In the genomic region with DNA sequence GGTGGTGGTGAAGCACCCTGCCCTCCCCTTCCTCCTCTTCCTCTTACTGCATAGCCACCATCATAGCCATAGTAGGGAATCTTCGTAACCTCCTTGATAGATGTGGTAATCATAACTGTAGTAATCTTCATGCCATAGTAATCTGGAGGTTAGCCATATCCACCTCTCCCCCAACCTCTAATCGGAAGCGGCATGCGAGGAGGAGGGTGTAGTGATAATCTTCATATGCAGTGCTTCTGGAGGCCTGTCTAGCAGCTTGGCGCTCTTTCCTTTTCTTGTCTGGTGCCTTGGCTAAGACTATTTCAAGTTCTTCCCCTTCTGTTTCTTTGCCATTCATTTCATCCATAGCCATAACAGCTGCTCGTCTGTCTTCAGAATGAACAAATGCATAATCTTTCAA, we compare ENCODE assay signal across 23 cellular contexts.
DNase-seq lines count a peak whose midpoint lies in the region; ATAC-seq, FAIRE-seq and TF ChIP-seq lines count a peak whose summit lies in the region.
"Had no signal": no experiment of that assay in that cellular context is flagged by ENCODE, and none has a peak within 500 bp of the region (broad histone marks: within the 10 kb centered on the region; RNA-seq: fewer than 3 reads in every experiment).

No MANE protein-coding gene starts in this region.

- no peak for TF ChIP-seq EP300 in K562 (IDR thresholded peaks at IDR 0.05; ENCODE audit: low read length)

- TF ChIP-seq CTCF in K562 (IDR thresholded peaks at IDR 0.05 in 2 of 3, conservative IDR thresholded peaks at IDR 0.05 in 1 of 3; ENCODE audit: insufficient read depth in 2 of 3, low read depth in 1 of 3, low read length in 3 of 3) (no peak), progenitor cell of endocrine pancreas (IDR thresholded peaks at IDR 0.05; ENCODE audit: unreplicated experiment) (no peak)

- peaks cover 69% of the 10 kb centered on the region for H3K36me3 ChIP-seq in K562 (ENCODE audit: control insufficient read depth, insufficient read depth, low read length)

- intact Hi-C loops in K562 (cut with micrococcal nuclease): loop anchor here (10.0 kb wide), 1 partner anchor 100 kb away; no protein-coding TSS in a partner anchor

- H3K27ac ChIP-seq in K562 (ENCODE audit: extremely low read depth, low read depth, low read length): no peak overlapping the region
- H3K27ac ChIP-seq: foreskin keratinocyte, heart right ventricle had no signal

- no TSS peak for BruUV-seq in K562 (replicated peaks; lab: Mats Ljungman, UMichigan)

- CTCF ChIA-PET in K562 (lab: Yijun Ruan, JAX; ENCODE audit: low intra/inter-chr PET ratio): no interaction called here

- no peak overlapping the region for H3K4me3 ChIP-seq in K562
- H3K4me3 ChIP-seq: heart right ventricle, smooth muscle cell had no signal

- H2AFZ ChIP-seq in K562 (ENCODE audit: low read depth, low read length): no peak overlapping the region

- H3K79me2 ChIP-seq in K562 (ENCODE audit: control insufficient read depth, insufficient read depth, low read length): peaks cover 17% of the 10 kb centered on the region; the same call in 1 of the 3 replicates

- H3K9me1 ChIP-seq in K562 (ENCODE audit: control insufficient read depth, insufficient read depth, low read length): no peaks in the 10 kb centered on the region

- no peak for FAIRE-seq in K562 (lab: Jason Lieb, UNC)

- peaks cover 51% of the 10 kb centered on the region for H3K4me1 Mint-ChIP-seq in activated naive CD4-positive, alpha-beta T cell treated with anti-CD3 and anti-CD28 coated beads, Interleukin-2, amount 50 U/mL, for 24 hours
- H3K4me1 Mint-ChIP-seq in progenitor cell of endocrine pancreas (ENCODE audit: low read depth): peaks cover 12% of the 10 kb centered on the region

- H3K4me2 ChIP-seq in K562 (ENCODE audit: insufficient read depth, low read length): no peak overlapping the region
- H3K4me2 ChIP-seq: smooth muscle cell had no signal

- H3K4me1 ChIP-seq in K562 (replicated peaks in 1 of 2; ENCODE audit: control insufficient read depth in 2 of 2, insufficient read depth in 2 of 2, low read length in 2 of 2): no peaks in the 10 kb centered on the region

- no peaks in the 10 kb centered on the region for H3K9me3 Mint-ChIP-seq in activated naive CD4-positive, alpha-beta T cell treated with anti-CD3 and anti-CD28 coated beads, Interleukin-2, amount 50 U/mL, for 24 hours
- H3K9me3 Mint-ChIP-seq in progenitor cell of endocrine pancreas (ENCODE audit: low read depth): no peaks in the 10 kb centered on the region
- H3K9me3 Mint-ChIP-seq: activated T-helper 2 cell treated with anti-CD3 and anti-CD28 coated beads, Interferon-gamma antibody, Interleukin-2, Interleukin-4, amounts not matched to agents 10 μg/mL and 5 μg/mL and 100 μg/mL, durations not matched to agents 14 hours and 24 hours and 36 hours had no signal

- TF ChIP-seq RAD21 in K562 (CRISPR knock-in tag; conservative IDR thresholded peaks at IDR 0.05 in 1 of 2, IDR thresholded peaks at IDR 0.05 in 1 of 2): no peak

- no peaks in the 10 kb centered on the region for H3K9me3 ChIP-seq in K562 (replicated peaks; ENCODE audit: control insufficient read depth, insufficient read depth, low read depth, low read length)
- H3K9me3 ChIP-seq: heart right ventricle had no signal

- H3K9ac ChIP-seq in K562 (ENCODE audit: insufficient read depth in 1 of 2, low read depth in 2 of 2, low read length in 2 of 2): no peak overlapping the region

- H3K4me3 Mint-ChIP-seq in activated naive CD4-positive, alpha-beta T cell treated with anti-CD3 and anti-CD28 coated beads, Interleukin-2, amount 50 U/mL, for 24 hours: no peak overlapping the region
- H3K4me3 Mint-ChIP-seq in progenitor cell of endocrine pancreas (ENCODE audit: low read depth): no peak overlapping the region

- 83% methylated on average over 5 of the region's 6 CpGs for WGBS in K562 (ENCODE audit: insufficient coverage, low coverage, missing lambda C conversion rate)

- peaks cover 38% of the 10 kb centered on the region for H3K36me3 Mint-ChIP-seq in activated naive CD4-positive, alpha-beta T cell treated with anti-CD3 and anti-CD28 coated beads, Interleukin-2, amount 50 U/mL, for 24 hours
- peaks cover 19% of the 10 kb centered on the region for H3K36me3 Mint-ChIP-seq in progenitor cell of endocrine pancreas (ENCODE audit: insufficient read depth)

- H3K27me3 Mint-ChIP-seq in activated naive CD4-positive, alpha-beta T cell treated with anti-CD3 and anti-CD28 coated beads, Interleukin-2, amount 50 U/mL, for 24 hours: no peaks in the 10 kb centered on the region
- H3K27me3 Mint-ChIP-seq in progenitor cell of endocrine pancreas: no peaks in the 10 kb centered on the region

- in situ Hi-C loops in K562 (cut with MboI): no loop called here

- no peaks in the 10 kb centered on the region for H3K27me3 ChIP-seq in K562 (ENCODE audit: control insufficient read depth in 2 of 2, insufficient read depth in 2 of 2, low read length in 2 of 2)
- H3K27me3 ChIP-seq: foreskin keratinocyte, heart right ventricle had no signal

- H3K27ac Mint-ChIP-seq in activated naive CD4-positive, alpha-beta T cell treated with anti-CD3 and anti-CD28 coated beads, Interleukin-2, amount 50 U/mL, for 24 hours: peak overlapping the region; percentile 27
- H3K27ac Mint-ChIP-seq in progenitor cell of endocrine pancreas: peak overlapping the region; percentile 16
- H3K27ac Mint-ChIP-seq: activated T-helper 2 cell treated with anti-CD3 and anti-CD28 coated beads, Interferon-gamma antibody, Interleukin-2, Interleukin-4, amounts not matched to agents 10 μg/mL and 5 μg/mL and 100 μg/mL, durations not matched to agents 14 hours and 24 hours and 36 hours had no signal

- ATAC-seq in K562: peak; percentile 52; the same call in 1 of the 3 replicates
- ATAC-seq in HG02840 (IDR thresholded peaks at IDR 0.05; ENCODE audit: low FRiP score, unreplicated experiment): no peak
- ATAC-seq in HG03432 (IDR thresholded peaks at IDR 0.05; ENCODE audit: unreplicated experiment): no peak
- ATAC-seq in HG03457 (IDR thresholded peaks at IDR 0.05; ENCODE audit: unreplicated experiment): no peak
- ATAC-seq: left colon had no signal

- H4K20me1 ChIP-seq in K562 (replicated peaks; ENCODE audit: control insufficient read depth, insufficient read depth, low read length): no peaks in the 10 kb centered on the region

- POLR2A ChIA-PET in K562 (lab: Yijun Ruan, JAX): interaction anchor here (1.7 kb wide), 1 partner anchor 10 kb away, joined by 4 read pairs; no protein-coding TSS in a partner anchor

- no peak for TF ChIP-seq POLR2A in K562 (conservative IDR thresholded peaks at IDR 0.05)

- no peak for DNase-seq in activated naive CD4-positive, alpha-beta T cell treated with Interleukin-2 at 50 U/mL for 16 hours
- DNase-seq in MV-4-11 (lab: John Stamatoyannopoulos, UW) (peak; percentile 18), K562 (ENCODE audit: extremely low read depth in 1 of 4, low spot score in 3 of 4) (no peak), progenitor cell of endocrine pancreas (ENCODE audit: low spot score, unreplicated experiment) (no peak)
- DNase-seq: activated CD4-positive, alpha-beta T cell treated with anti-CD3 and anti-CD28 coated beads for 4 hours; Calu3; DND-41; effector CD8-positive, alpha-beta T cell; heart right ventricle; left colon; NCI-H1417 treated with DMSO at 0.1 percent for 48 hours; NCI-H2081 treated with DMSO at 0.1 percent for 48 hours; occipital lobe; retina; SHP77 treated with DMSO at 0.1 percent for 48 hours; stimulated activated CD4-positive, alpha-beta T cell treated with anti-CD3 and anti-CD28 coated beads, Interleukin-2, amount 100 ng/mL, for 24 hours had no signal

TF ChIP-seq in K562, 482 proteins besides CTCF, POLR2A, EP300 and RAD21:
- TF ChIP-seq HOXB6 (CRISPR knock-in tag; IDR thresholded peaks at IDR 0.05; ENCODE audit: borderline replicate concordance) (no peak), FOXK1 (CRISPR knock-in tag; IDR thresholded peaks at IDR 0.05; ENCODE audit: borderline replicate concordance) (no peak), EHMT2 (IDR thresholded peaks at IDR 0.05) (no peak)
